Comparison of ENCODE assay signal across 9 cellular contexts in the genomic region with DNA sequence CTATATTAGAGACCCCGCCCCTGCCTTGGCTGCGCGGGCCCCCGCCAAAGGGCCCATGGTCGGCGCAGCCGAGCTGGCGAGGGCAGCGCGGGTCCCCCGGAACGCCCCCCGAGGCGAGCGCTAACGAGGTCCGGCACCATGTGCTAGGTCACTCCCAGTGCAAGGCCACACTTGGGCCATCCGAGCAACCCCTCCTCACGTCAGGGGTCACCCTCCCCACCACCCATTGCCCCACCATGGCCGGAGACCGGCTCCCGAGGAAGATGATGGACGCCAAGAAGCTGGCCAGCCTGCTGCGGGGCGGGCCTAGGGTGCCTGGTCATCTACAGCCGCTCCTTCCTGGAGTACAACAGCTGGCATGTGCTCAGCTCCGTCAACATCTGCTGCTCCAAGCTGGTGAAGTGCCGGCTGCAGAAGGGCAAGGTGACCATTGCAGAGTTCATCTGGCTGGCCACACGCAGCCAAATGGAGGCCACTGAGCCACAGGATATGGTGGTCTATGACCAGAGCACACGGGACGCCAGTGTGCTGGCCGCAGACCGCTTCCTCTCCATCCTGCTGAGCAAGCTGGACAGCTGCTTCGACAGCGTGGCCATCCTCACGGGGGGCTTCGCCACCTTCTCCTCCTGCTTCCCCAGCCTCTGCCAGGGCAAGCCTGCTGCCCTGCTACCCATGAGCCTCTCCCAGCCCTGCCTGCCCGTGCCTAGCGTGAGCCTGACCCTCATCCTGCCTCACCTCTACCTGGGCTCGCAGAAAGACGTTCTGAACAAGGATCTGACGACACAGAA. TPM values are rescaled to one million over a fixed set of nuclear protein-coding genes. Genes with fewer than 3 reads are reported as not detected.
DNase-seq lines count a peak whose midpoint lies in the region; ATAC-seq and TF ChIP-seq lines count a peak whose summit lies in the region.
"Had no signal": no experiment of that assay in that cellular context is flagged by ENCODE, and none has a peak within 500 bp of the region (broad histone marks: within the 10 kb centered on the region; RNA-seq: fewer than 3 reads in every experiment).

No MANE protein-coding gene starts in this region.

- H3K36me3 ChIP-seq in A673 (ENCODE audit: insufficient read depth, low read length, poor library complexity, severe bottlenecking) = peaks cover 24% of the 10 kb centered on the region
- H3K36me3 ChIP-seq in PC-3 (ENCODE audit: low read depth, low read length) = peaks cover 24% of the 10 kb centered on the region
- H3K36me3 ChIP-seq in iPS-20b (ENCODE audit: insufficient read depth, low read depth, low read length) = peaks cover 11% of the 10 kb centered on the region
- H3K36me3 ChIP-seq: uterus had no signal

- no peak overlapping the region for H2AFZ ChIP-seq in PC-3 (ENCODE audit: low read length)

- ATAC-seq in PC-3 (no peak), GM18907 (IDR thresholded peaks at IDR 0.05; ENCODE audit: unreplicated experiment) (no peak)

- BruUV-seq in A673 (replicated peaks; lab: Mats Ljungman, UMichigan) (no TSS peak), PC-3 (replicated peaks; lab: Mats Ljungman, UMichigan) (no TSS peak)

- no peaks in the 10 kb centered on the region for H3K9me2 ChIP-seq in PC-3 (replicated peaks; ENCODE audit: low read length)

- H3K9ac ChIP-seq in PC-3 (ENCODE audit: low read length) (peak overlapping the region; percentile 80; the same call in 1 of the 2 replicates), iPS-20b (ENCODE audit: low read depth, low read length) (no peak overlapping the region)

- no peaks in the 10 kb centered on the region for H3K9me3 ChIP-seq in A673 (ENCODE audit: low read depth, low read length, poor library complexity, severe bottlenecking)
- H3K9me3 ChIP-seq in PC-3 (ENCODE audit: low read length) = no peaks in the 10 kb centered on the region
- H3K9me3 ChIP-seq in iPS-20b (ENCODE audit: insufficient read depth, low read depth, low read length) = no peaks in the 10 kb centered on the region
- H3K9me3 ChIP-seq: uterus had no signal

- H3K27ac ChIP-seq in A673 (ENCODE audit: low read depth, low read length, poor library complexity, severe bottlenecking) (no peak overlapping the region), PC-3 (ENCODE audit: low read length) (no peak overlapping the region), iPS-20b (ENCODE audit: low read length) (no peak overlapping the region)

- POLR2A ChIA-PET in A673 (lab: Charles Lee; ENCODE audit: low non-redundant PET) = no interaction called here
- POLR2A ChIA-PET in PC-3 (lab: Charles Lee; ENCODE audit: unreplicated experiment) = interaction anchor here (0.6 to 1.0 kb wide), 3 partner anchors 13 to 42 kb away, joined by 3 to 4 read pairs (median 4); no protein-coding TSS in a partner anchor

- intact Hi-C loops in A673 (cut with micrococcal nuclease; ENCODE audit: unreplicated experiment) (no loop called here), PC-3 (cut with micrococcal nuclease) (loop anchor here (2.0 kb wide), 2 partner anchors 41 to 53 kb away; a partner anchor contains a TSS)

- no peaks in the 10 kb centered on the region for H3K27me3 ChIP-seq in A673 (replicated peaks; ENCODE audit: insufficient read depth, low read depth, low read length, poor library complexity)
- H3K27me3 ChIP-seq in PC-3 (ENCODE audit: low read length) = no peaks in the 10 kb centered on the region
- no peaks in the 10 kb centered on the region for H3K27me3 ChIP-seq in iPS-20b (ENCODE audit: insufficient read depth, low read length)
- H3K27me3 ChIP-seq: uterus had no signal

- peaks cover 10% of the 10 kb centered on the region for H3F3A ChIP-seq in PC-3 (ENCODE audit: low read length, unreplicated experiment)

- TF ChIP-seq CTCF in A673 (conservative IDR thresholded peaks at IDR 0.05; ENCODE audit: low read depth, low read length) = no peak
- TF ChIP-seq CTCF in PC-3 (conservative IDR thresholded peaks at IDR 0.05; ENCODE audit: low read depth, low read length) = no peak

- peaks cover 63% of the 10 kb centered on the region for H3K79me2 ChIP-seq in PC-3 (ENCODE audit: low read length)

- H3K4me1 ChIP-seq in A673 (ENCODE audit: insufficient read depth, low read length, poor library complexity, severe bottlenecking) (no peaks in the 10 kb centered on the region), PC-3 (ENCODE audit: insufficient read depth, low read length) (peaks cover 9% of the 10 kb centered on the region), iPS-20b (ENCODE audit: insufficient read depth, low read length) (no peaks in the 10 kb centered on the region)

- CTCF ChIA-PET in A673 (lab: Charles Lee) = no interaction called here
- CTCF ChIA-PET in PC-3 (lab: Charles Lee) = interaction anchor here (0.6 kb wide), 1 partner anchor 58 kb away, joined by 3 read pairs; no protein-coding TSS in a partner anchor

- H3K4me3 ChIP-seq in A673 (ENCODE audit: low read depth, low read length, poor library complexity, severe bottlenecking) = peak overlapping the region; percentile 73
- peak overlapping the region; percentile 69 for H3K4me3 ChIP-seq in PC-3 (ENCODE audit: low read length)
- peak overlapping the region; percentile 85; the same call in 1 of the 2 replicates for H3K4me3 ChIP-seq in iPS-20b (ENCODE audit: low read length)

- no peaks in the 10 kb centered on the region for H4K20me1 ChIP-seq in PC-3 (ENCODE audit: low read length)

- DNase-seq in A673 (ENCODE audit: low spot score) = no peak
- DNase-seq in PC-3 = no peak
- DNase-seq in GM19240 (ENCODE audit: insufficient read length, low spot score) = no peak
- no peak for DNase-seq in stimulated activated naive CD4-positive, alpha-beta T cell (lab: John Stamatoyannopoulos, UW)
- DNase-seq: DMS 273 treated with DMSO at 0.1 percent for 48 hours, NCI-H69, uterus had no signal

- H3K4me2 ChIP-seq in PC-3 (ENCODE audit: low read length) = peak overlapping the region; percentile 81

RNA-seq across cellular contexts. Expression of a gene that starts 12.4 kb away (rescaled TPM):
- total RNA-seq in A673 (2021) (71.2 and 74.9 TPM in 2 replicates), PC-3 (2014; rRNA removed) (285 and 325 TPM in 2 replicates)

RNA-seq across cellular contexts. Expression of a gene that starts 33.9 kb away (rescaled TPM):
- total RNA-seq in A673 (2021) (5.7 and 6.4 TPM in 2 replicates), PC-3 (2014; rRNA removed) (15.0 and 18.2 TPM in 2 replicates)

RNA-seq across cellular contexts. Expression of a gene that starts 50.1 kb away (rescaled TPM):
- total RNA-seq in A673 (2021) = 37.5 and 37.7 TPM in 2 replicates
- 199 and 238 TPM in 2 replicates for total RNA-seq in PC-3 (2014; rRNA removed)

RNA-seq across cellular contexts. Expression of a gene that starts 53.6 kb away (rescaled TPM):
- 71.3 and 81.1 TPM in 2 replicates for total RNA-seq in A673 (2021)
- 152 and 173 TPM in 2 replicates for total RNA-seq in PC-3 (2014; rRNA removed)
